ENCODE assay signal across 16 cellular contexts in the genomic region with DNA sequence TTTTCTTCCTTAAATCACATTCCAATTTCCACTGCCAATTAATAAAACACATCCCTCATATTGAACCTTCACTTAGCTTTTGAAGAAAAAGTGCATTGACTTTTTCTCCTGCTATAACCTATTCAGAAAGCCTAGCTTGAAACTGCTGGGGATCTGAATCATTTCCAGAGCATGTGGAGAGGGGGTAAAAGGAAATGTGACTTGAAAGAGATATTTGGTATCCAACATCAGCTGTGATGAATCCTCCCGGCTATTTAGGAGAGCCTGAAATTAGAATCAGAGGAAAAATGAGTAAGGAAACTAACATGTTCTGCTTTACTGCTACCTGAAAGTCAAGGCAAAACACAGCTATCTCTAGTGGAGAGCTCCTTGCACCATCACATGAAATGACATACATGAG. TPM values are rescaled to one million over a fixed set of nuclear protein-coding genes. Genes with fewer than 3 reads are reported as not detected.
DNase-seq lines count a peak whose midpoint lies in the region; ATAC-seq, FAIRE-seq and TF ChIP-seq lines count a peak whose summit lies in the region.
"Had no signal": no experiment of that assay in that cellular context is flagged by ENCODE, and none has a peak within 500 bp of the region (broad histone marks: within the 10 kb centered on the region; RNA-seq: fewer than 3 reads in every experiment).

No MANE protein-coding gene starts in this region.

- H2BK15ac ChIP-seq in IMR-90 (ENCODE audit: low read depth, low read length): no peak overlapping the region

- H2AFZ ChIP-seq in ACC112 (ENCODE audit: low read length, unreplicated experiment) (peak overlapping the region; percentile 51), IMR-90 (replicated peaks; ENCODE audit: low read length, poor library complexity) (no peak overlapping the region), K562 (ENCODE audit: low read depth, low read length) (no peak overlapping the region), PC-9 (no peak overlapping the region)

- no peak overlapping the region for H2BK20ac ChIP-seq in IMR-90 (ENCODE audit: low read depth, low read length)

- H3K9me3 ChIP-seq in IMR-90 (ENCODE audit: control insufficient read depth, insufficient read depth, low read length) (no peaks in the 10 kb centered on the region), K562 (replicated peaks; ENCODE audit: control insufficient read depth, insufficient read depth, low read depth, low read length) (no peaks in the 10 kb centered on the region), PC-9 (ENCODE audit: insufficient read depth, low read depth) (no peaks in the 10 kb centered on the region)

- H4K8ac ChIP-seq in IMR-90 (ENCODE audit: low read depth in 2 of 2, low read length in 2 of 2): no peak overlapping the region

- in situ Hi-C loops in IMR-90 (cut with MboI; ENCODE audit: low sequenced_read_pairs) (no loop called here), K562 (cut with MboI) (no loop called here)

- H3K4me2 ChIP-seq in IMR-90 (ENCODE audit: low read depth, low read length) (no peak overlapping the region), K562 (ENCODE audit: insufficient read depth, low read length) (no peak overlapping the region), PC-9 (no peak overlapping the region)

- no peak overlapping the region for H2AK9ac ChIP-seq in IMR-90 (replicated peaks; ENCODE audit: low read depth, low read length, poor library complexity)

- TF ChIP-seq CTCF in IMR-90 (conservative IDR thresholded peaks at IDR 0.05; ENCODE audit: low read depth, low read length) (no peak), K562 (IDR thresholded peaks at IDR 0.05 in 2 of 3, conservative IDR thresholded peaks at IDR 0.05 in 1 of 3; ENCODE audit: insufficient read depth in 2 of 3, low read depth in 1 of 3, low read length in 3 of 3) (no peak), PC-9 (conservative IDR thresholded peaks at IDR 0.05) (no peak)

- H3K9me1 ChIP-seq in IMR-90 (ENCODE audit: insufficient read depth, low read length) (no peaks in the 10 kb centered on the region), K562 (ENCODE audit: control insufficient read depth, insufficient read depth, low read length) (no peaks in the 10 kb centered on the region)

- no peak overlapping the region for H4K91ac ChIP-seq in IMR-90 (ENCODE audit: insufficient read depth, low read depth, low read length)

- no peaks in the 10 kb centered on the region for H3K36me3 ChIP-seq in ACC112 (ENCODE audit: insufficient read depth, low read length)
- H3K36me3 ChIP-seq in IMR-90 (ENCODE audit: control insufficient read depth, insufficient read depth, low read length): no peaks in the 10 kb centered on the region
- no peaks in the 10 kb centered on the region for H3K36me3 ChIP-seq in K562 (ENCODE audit: control insufficient read depth, insufficient read depth, low read length)
- no peaks in the 10 kb centered on the region for H3K36me3 ChIP-seq in PC-9 (ENCODE audit: low read depth)

- intact Hi-C loops in IMR-90 (cut with micrococcal nuclease) (no loop called here), K562 (cut with micrococcal nuclease) (no loop called here), PC-9 (cut with micrococcal nuclease; ENCODE audit: unreplicated experiment) (no loop called here)

- H4K5ac ChIP-seq in IMR-90 (ENCODE audit: low read depth, low read length): no peak overlapping the region

- H3K79me2 ChIP-seq in ACC112 (ENCODE audit: control insufficient read depth, insufficient read depth, low read length, unreplicated experiment): no peaks in the 10 kb centered on the region
- H3K79me2 ChIP-seq in K562 (ENCODE audit: control insufficient read depth, insufficient read depth, low read length): no peaks in the 10 kb centered on the region
- no peaks in the 10 kb centered on the region for H3K79me2 ChIP-seq in PC-9 (ENCODE audit: low read depth)

- no peak overlapping the region for H2AK5ac ChIP-seq in IMR-90 (ENCODE audit: low read depth, low read length)

- no peaks in the 10 kb centered on the region for H3F3A ChIP-seq in PC-9 (ENCODE audit: insufficient read depth, low read depth)

- no peak overlapping the region for H3K23ac ChIP-seq in IMR-90 (ENCODE audit: low read depth, low read length)

- H3K27me3 ChIP-seq in ACC112 (ENCODE audit: insufficient read depth, low read length) (no peaks in the 10 kb centered on the region), IMR-90 (ENCODE audit: control insufficient read depth, insufficient read depth, low read length) (peaks cover 13% of the 10 kb centered on the region), K562 (ENCODE audit: control insufficient read depth in 2 of 2, insufficient read depth in 2 of 2, low read length in 2 of 2) (peaks cover 26 to 35% of the 10 kb centered on the region in 2 experiments), PC-9 (ENCODE audit: insufficient read depth, low read depth) (no peaks in the 10 kb centered on the region)

- no CpG with 5 or more reads among the region's 1 CpG for WGBS in IMR-90 (ENCODE audit: extremely low coverage in 2 of 2, insufficient read length in 1 of 2), 2 experiments
- 0% methylated on average over 1 of the region's 1 CpG for WGBS in K562 (ENCODE audit: insufficient coverage, low coverage, missing lambda C conversion rate)

- BruUV-seq in IMR-90 (replicated peaks; lab: Mats Ljungman, UMichigan): no TSS peak
- BruUV-seq in K562 (replicated peaks; lab: Mats Ljungman, UMichigan): no TSS peak
- no TSS peak for BruUV-seq in PC-9 (replicated peaks; lab: Mats Ljungman, UMichigan)

- H4K20me1 ChIP-seq in IMR-90 (ENCODE audit: insufficient read depth, low read length) (no peaks in the 10 kb centered on the region), K562 (replicated peaks; ENCODE audit: control insufficient read depth, insufficient read depth, low read length) (no peaks in the 10 kb centered on the region), PC-9 (ENCODE audit: insufficient read depth) (no peaks in the 10 kb centered on the region)

- ATAC-seq in IMR-90 (ENCODE audit: low read depth) (no peak), K562 (no peak)

- no peak for TF ChIP-seq POLR2A in IMR-90 (IDR thresholded peaks at IDR 0.05; ENCODE audit: low read depth, low read length)
- TF ChIP-seq POLR2A in K562 (conservative IDR thresholded peaks at IDR 0.05): no peak
- no peak for TF ChIP-seq POLR2A in H54 (IDR thresholded peaks at IDR 0.05; ENCODE audit: low read depth, low read length)

- H3K56ac ChIP-seq in IMR-90 (ENCODE audit: extremely low read depth, insufficient read depth, low read length): no peak overlapping the region

- H3K9ac ChIP-seq in IMR-90 (ENCODE audit: low read depth, low read length) (no peak overlapping the region), K562 (ENCODE audit: insufficient read depth in 1 of 2, low read depth in 2 of 2, low read length in 2 of 2) (no peak overlapping the region)

- dilution Hi-C loops in IMR-90 (cut with HindIII; ENCODE audit: low sequenced_read_pairs, unreplicated experiment): no loop called here

- POLR2A ChIA-PET in IMR-90 (lab: Charles Lee; ENCODE audit: unreplicated experiment): no interaction called here
- POLR2A ChIA-PET in K562 (lab: Yijun Ruan, JAX): interaction anchor here (1.1 to 2.1 kb wide), 3 partner anchors 10 to 23 kb away, joined by 3 to 10 read pairs (median 3); no protein-coding TSS in a partner anchor
- POLR2A ChIA-PET in PC-9 (lab: Charles Lee; ENCODE audit: unreplicated experiment): no interaction called here

- TF ChIP-seq RAD21 in IMR-90 (IDR thresholded peaks at IDR 0.05; ENCODE audit: low read length): no peak
- TF ChIP-seq RAD21 in K562 (CRISPR knock-in tag; conservative IDR thresholded peaks at IDR 0.05 in 1 of 2, IDR thresholded peaks at IDR 0.05 in 1 of 2): no peak

- CTCF ChIA-PET in IMR-90 (lab: Yijun Ruan, JAX) (interaction anchor here (1.0 to 2.1 kb wide), 3 partner anchors 10 to 23 kb away, joined by 3 to 19 read pairs (median 8); no protein-coding TSS in a partner anchor), K562 (lab: Yijun Ruan, JAX; ENCODE audit: low intra/inter-chr PET ratio) (interaction anchor here (0.6 kb wide), 1 partner anchor 681 kb away, joined by 3 read pairs; no protein-coding TSS in a partner anchor), PC-9 (lab: Charles Lee) (no interaction called here)

- no peak overlapping the region for H2BK120ac ChIP-seq in IMR-90 (ENCODE audit: low read depth, low read length)

- H3K4ac ChIP-seq in IMR-90 (ENCODE audit: low read depth, low read length): no peak overlapping the region

- FAIRE-seq in K562 (lab: Jason Lieb, UNC): peak; percentile 42
- FAIRE-seq in H54 (lab: Jason Lieb, UNC): no peak
- FAIRE-seq: GM12891, H1 had no signal

- no peak overlapping the region for H3K18ac ChIP-seq in IMR-90 (ENCODE audit: low read depth, low read length)

- no peaks in the 10 kb centered on the region for H3K9me2 ChIP-seq in PC-9 (ENCODE audit: insufficient read depth)

- TF ChIP-seq EP300 in K562 (IDR thresholded peaks at IDR 0.05; ENCODE audit: low read length): no peak

- H2BK5ac ChIP-seq in IMR-90 (ENCODE audit: low read depth, low read length, poor library complexity, severe bottlenecking): no peak overlapping the region

- H3K79me1 ChIP-seq in IMR-90 (ENCODE audit: low read depth in 1 of 2, low read length in 2 of 2): no peaks in the 10 kb centered on the region

- no peak overlapping the region for H3K27ac ChIP-seq in ACC112 (ENCODE audit: low read depth, low read length)
- H3K27ac ChIP-seq in IMR-90 (ENCODE audit: insufficient read depth, low read length): no peak overlapping the region
- H3K27ac ChIP-seq in K562 (ENCODE audit: extremely low read depth, low read depth, low read length): no peak overlapping the region
- H3K27ac ChIP-seq in PC-9: no peak overlapping the region
- H3K27ac ChIP-seq: 22Rv1 had no signal

- DNase-seq in ELR (ENCODE audit: low read depth) (peak; percentile 29), IMR-90 (peak; percentile 23), K562 (ENCODE audit: extremely low read depth in 1 of 4, low spot score in 3 of 4) (no peak), H54 (ENCODE audit: insufficient read length, low spot score) (no peak), hypothalamus (lab: John Stamatoyannopoulos, UW) (no peak), PC-9 (no peak), RKO (ENCODE audit: low spot score) (no peak)
- DNase-seq: C1 segment of cervical spinal cord; CD4-positive, alpha-beta T cell; DND-41; HCEC 1CT; KBM-7 had no signal

- H3K4me1 ChIP-seq in ACC112 (ENCODE audit: control insufficient read depth, insufficient read depth, low read length, unreplicated experiment): no peaks in the 10 kb centered on the region
- peaks cover 3% of the 10 kb centered on the region; the same call in 1 of the 2 replicates for H3K4me1 ChIP-seq in IMR-90 (ENCODE audit: control insufficient read depth, insufficient read depth, low read length)
- H3K4me1 ChIP-seq in K562 (replicated peaks in 1 of 2; ENCODE audit: control insufficient read depth in 2 of 2, insufficient read depth in 2 of 2, low read length in 2 of 2): no peaks in the 10 kb centered on the region; a peak in 1 of 5 replicates
- no peaks in the 10 kb centered on the region for H3K4me1 ChIP-seq in PC-9 (replicated peaks; ENCODE audit: insufficient read depth)

- no peak overlapping the region for H3K14ac ChIP-seq in IMR-90 (replicated peaks; ENCODE audit: low read depth, low read length)

- no peak overlapping the region for H3K4me3 ChIP-seq in ACC112 (ENCODE audit: low read depth, low read length)
- H3K4me3 ChIP-seq in IMR-90 (ENCODE audit: insufficient read depth, low read depth, low read length): no peak overlapping the region
- H3K4me3 ChIP-seq in K562: no peak overlapping the region
- H3K4me3 ChIP-seq in PC-9: no peak overlapping the region

RNA-seq across cellular contexts. Expression of a gene that starts 2.6 kb away (rescaled TPM):
- total RNA-seq in IMR-90 (2012; rRNA removed) (33.2 and 33.9 TPM in 2 replicates), K562 (2014; rRNA removed) (0.77 and 2.5 TPM in 2 replicates), K562 (2014; rRNA removed; fragmentation: Illumina TruSeq; extraction: Trizol) (0.64 and 0.84 TPM in 2 replicates), K562 (2015; rRNA removed; fragmentation: Illumina TruSeq; extraction: Trizol) (0.11 and 0.98 TPM in 2 replicates), K562 (2021) (1.0 and 1.1 TPM in 2 replicates), PC-9 (2021) (25.0 and 26.0 TPM in 2 replicates)
- polyA plus RNA-seq in IMR-90 (2012; rRNA removed) (25.3 and 27.7 TPM in 2 replicates), K562 (2011; rRNA removed) (0.70 and 0.79 TPM in 2 replicates), K562 (2014; fragmentation: Illumina TruSeq; extraction: Trizol) (0.61 and 0.70 TPM in 2 replicates), K562 (2014; fragmentation: Nextera tagmentation; extraction: Ambion mirVana) (under 1 TPM; 0.14 to 0.32 TPM), K562 (2014; rRNA removed) (0.63 and 2.1 TPM in 2 replicates)
- polyA plus RNA-seq in IMR-90 (2012; cell fraction: cytosol; rRNA removed): 16.4 and 21.4 TPM in 2 replicates
- polyA plus RNA-seq in IMR-90 (2012; cell fraction: nucleus; rRNA removed; ENCODE audit: low replicate concordance): 12.6 and 24.4 TPM in 2 replicates
- total RNA-seq in K562 (2011; cell fraction: chromatin; rRNA removed; ENCODE audit: low replicate concordance): 1.4 and 1.9 TPM in 2 replicates
- 0.92 and 1.2 TPM in 2 replicates for total RNA-seq in K562 (2011; cell fraction: nucleolus; rRNA removed)
- 2.1 and 2.2 TPM in 2 replicates for total RNA-seq in K562 (2011; cell fraction: nucleoplasm; rRNA removed)
- 0.55 and 0.79 TPM in 2 replicates for polyA plus RNA-seq in K562 (2011; cell fraction: cytosol; rRNA removed)
- 0.48 and 0.74 TPM in 2 replicates for polyA plus RNA-seq in K562 (2011; cell fraction: nucleus; rRNA removed)
- 0.92 and 1.2 TPM in 2 replicates for polyA plus RNA-seq in K562 (2012)
- polyA minus RNA-seq in K562 (2011; rRNA and poly(A)+ RNA removed): 0.77 and 0.81 TPM in 2 replicates
- 1.0 and 2.4 TPM in 2 replicates for polyA minus RNA-seq in K562 (2011; cell fraction: cytosol; rRNA and poly(A)+ RNA removed)
- polyA minus RNA-seq in K562 (2011; cell fraction: nucleus; rRNA and poly(A)+ RNA removed): 0.44 and 1.3 TPM in 2 replicates

Comparison
In these comparisons a context has a peak if more than half of its experiments do, and no peak if none do; other contexts are left out.
1. DNase-seq: peak in ELR (single experiment) and IMR-90 (single experiment); none in K562 (0 of 4), H54 (single experiment), hypothalamus (0 of 51), PC-9 (0 of 2) and RKO (single experiment).